1 cellular context compared by ENCODE assay signal in genomic region chr7:69597278-69598076, GRCh38.
TF ChIP-seq lines count a peak whose summit lies in the region.

No MANE protein-coding gene starts in this region.

TF ChIP-seq in WTC11, 78 proteins besides CTCF, POLR2A, EP300 and RAD21 (continued from another document):
- TF ChIP-seq, protein P1, sequence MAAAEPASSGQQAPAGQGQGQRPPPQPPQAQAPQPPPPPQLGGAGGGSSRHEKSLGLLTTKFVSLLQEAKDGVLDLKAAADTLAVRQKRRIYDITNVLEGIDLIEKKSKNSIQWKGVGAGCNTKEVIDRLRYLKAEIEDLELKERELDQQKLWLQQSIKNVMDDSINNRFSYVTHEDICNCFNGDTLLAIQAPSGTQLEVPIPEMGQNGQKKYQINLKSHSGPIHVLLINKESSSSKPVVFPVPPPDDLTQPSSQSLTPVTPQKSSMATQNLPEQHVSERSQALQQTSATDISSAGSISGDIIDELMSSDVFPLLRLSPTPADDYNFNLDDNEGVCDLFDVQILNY (CRISPR knock-in tag; IDR thresholded peaks at IDR 0.05): peak; percentile 49; the same call in 1 of the 2 replicates
- TF ChIP-seq FOXJ3 (CRISPR knock-in tag; IDR thresholded peaks at IDR 0.05; ENCODE audit: borderline replicate concordance) (no peak), GABPB1 (CRISPR knock-in tag; IDR thresholded peaks at IDR 0.05) (no peak), ERG (CRISPR knock-in tag; IDR thresholded peaks at IDR 0.05) (no peak), ESRRA (CRISPR knock-in tag; IDR thresholded peaks at IDR 0.05; ENCODE audit: borderline replicate concordance) (no peak), FOXK1 (CRISPR knock-in tag; IDR thresholded peaks at IDR 0.05) (no peak), TEAD1 (CRISPR knock-in tag; IDR thresholded peaks at IDR 0.05) (no peak), PRDM15 (CRISPR knock-in tag; IDR thresholded peaks at IDR 0.05) (no peak), ZNF263 (CRISPR knock-in tag; IDR thresholded peaks at IDR 0.05; ENCODE audit: low read depth) (no peak), SMAD3 (CRISPR knock-in tag; IDR thresholded peaks at IDR 0.05; ENCODE audit: borderline replicate concordance) (no peak), ELF4 (CRISPR knock-in tag; IDR thresholded peaks at IDR 0.05; ENCODE audit: low read depth) (no peak), OVOL2 (CRISPR knock-in tag; IDR thresholded peaks at IDR 0.05; ENCODE audit: borderline replicate concordance) (no peak), ZNF138 (CRISPR knock-in tag; conservative IDR thresholded peaks at IDR 0.05) (no peak), TEAD4 (CRISPR knock-in tag; IDR thresholded peaks at IDR 0.05) (no peak), CREM (CRISPR knock-in tag; IDR thresholded peaks at IDR 0.05) (no peak), ZNF219 (CRISPR knock-in tag; IDR thresholded peaks at IDR 0.05; ENCODE audit: borderline replicate concordance) (no peak), STAT6 (CRISPR knock-in tag; conservative IDR thresholded peaks at IDR 0.05; ENCODE audit: low read depth) (no peak), ATF2 (CRISPR knock-in tag; IDR thresholded peaks at IDR 0.05; ENCODE audit: borderline replicate concordance, low read depth) (no peak), AR (CRISPR knock-in tag; IDR thresholded peaks at IDR 0.05) (no peak), NR1H2 (CRISPR knock-in tag; IDR thresholded peaks at IDR 0.05) (no peak)
- TF ChIP-seq, protein P2, sequence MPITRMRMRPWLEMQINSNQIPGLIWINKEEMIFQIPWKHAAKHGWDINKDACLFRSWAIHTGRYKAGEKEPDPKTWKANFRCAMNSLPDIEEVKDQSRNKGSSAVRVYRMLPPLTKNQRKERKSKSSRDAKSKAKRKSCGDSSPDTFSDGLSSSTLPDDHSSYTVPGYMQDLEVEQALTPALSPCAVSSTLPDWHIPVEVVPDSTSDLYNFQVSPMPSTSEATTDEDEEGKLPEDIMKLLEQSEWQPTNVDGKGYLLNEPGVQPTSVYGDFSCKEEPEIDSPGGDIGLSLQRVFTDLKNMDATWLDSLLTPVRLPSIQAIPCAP (CRISPR knock-in tag; IDR thresholded peaks at IDR 0.05): no peak; the same call in 1 of the 2 replicates
